1 cellular context compared by ENCODE assay signal in the genomic region with DNA sequence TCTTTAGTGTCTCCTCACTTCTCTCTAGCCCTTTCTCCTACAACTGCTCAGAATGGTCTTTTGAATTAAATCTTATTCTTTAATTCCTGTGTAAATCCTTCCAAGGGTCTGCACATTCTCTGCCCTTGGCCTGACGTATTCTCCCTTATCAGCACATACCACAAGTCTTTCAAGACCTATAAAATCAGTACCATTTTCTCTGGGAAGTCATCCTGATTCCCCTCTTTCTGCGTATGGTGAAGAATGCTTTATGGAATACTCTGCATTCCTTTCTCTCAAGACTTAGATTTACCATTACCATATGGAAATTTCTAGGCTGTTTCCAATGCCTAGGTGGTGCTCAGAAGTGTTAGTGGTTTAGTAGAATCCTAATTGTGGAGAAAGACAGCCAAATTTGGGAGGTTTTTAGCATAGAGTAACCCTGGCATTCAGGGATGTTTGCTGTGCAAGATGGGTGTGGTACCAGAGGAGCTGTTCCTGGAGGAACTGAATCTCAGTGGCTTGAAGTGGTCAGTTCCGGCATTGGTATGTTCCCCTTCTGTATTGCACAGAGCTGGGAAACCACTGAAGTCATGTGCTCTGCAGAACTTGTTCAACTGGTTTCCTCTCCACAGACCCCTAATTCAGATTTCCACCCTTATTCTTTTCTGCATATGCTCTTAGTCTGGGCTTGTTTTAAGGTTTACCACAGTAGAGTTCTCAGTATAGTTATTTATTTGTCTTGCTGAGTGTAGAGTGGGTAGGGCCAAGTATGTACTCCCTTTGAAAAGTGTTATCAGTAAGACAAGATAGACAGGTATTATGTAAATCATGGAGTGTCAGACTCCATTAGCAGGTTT.
TF ChIP-seq lines count a peak whose summit lies in the region.

No MANE protein-coding gene starts in this region.

TF ChIP-seq in GM12878, 131 proteins besides CTCF, POLR2A, EP300 and RAD21 (continued from another document and continues in another):
- TF ChIP-seq, protein P1, sequence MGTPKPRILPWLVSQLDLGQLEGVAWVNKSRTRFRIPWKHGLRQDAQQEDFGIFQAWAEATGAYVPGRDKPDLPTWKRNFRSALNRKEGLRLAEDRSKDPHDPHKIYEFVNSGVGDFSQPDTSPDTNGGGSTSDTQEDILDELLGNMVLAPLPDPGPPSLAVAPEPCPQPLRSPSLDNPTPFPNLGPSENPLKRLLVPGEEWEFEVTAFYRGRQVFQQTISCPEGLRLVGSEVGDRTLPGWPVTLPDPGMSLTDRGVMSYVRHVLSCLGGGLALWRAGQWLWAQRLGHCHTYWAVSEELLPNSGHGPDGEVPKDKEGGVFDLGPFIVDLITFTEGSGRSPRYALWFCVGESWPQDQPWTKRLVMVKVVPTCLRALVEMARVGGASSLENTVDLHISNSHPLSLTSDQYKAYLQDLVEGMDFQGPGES (IDR thresholded peaks at IDR 0.05), result no peak
- TF ChIP-seq, protein P2, sequence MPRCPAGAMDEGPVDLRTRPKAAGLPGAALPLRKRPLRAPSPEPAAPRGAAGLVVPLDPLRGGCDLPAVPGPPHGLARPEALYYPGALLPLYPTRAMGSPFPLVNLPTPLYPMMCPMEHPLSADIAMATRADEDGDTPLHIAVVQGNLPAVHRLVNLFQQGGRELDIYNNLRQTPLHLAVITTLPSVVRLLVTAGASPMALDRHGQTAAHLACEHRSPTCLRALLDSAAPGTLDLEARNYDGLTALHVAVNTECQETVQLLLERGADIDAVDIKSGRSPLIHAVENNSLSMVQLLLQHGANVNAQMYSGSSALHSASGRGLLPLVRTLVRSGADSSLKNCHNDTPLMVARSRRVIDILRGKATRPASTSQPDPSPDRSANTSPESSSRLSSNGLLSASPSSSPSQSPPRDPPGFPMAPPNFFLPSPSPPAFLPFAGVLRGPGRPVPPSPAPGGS (IDR thresholded peaks at IDR 0.05; ENCODE audit: borderline replicate concordance, insufficient read depth, low read depth, low read length, poor library complexity, severe bottlenecking), result no peak
- TF ChIP-seq PML (IDR thresholded peaks at IDR 0.05; ENCODE audit: low read length), result no peak
- TF ChIP-seq JUNB (IDR thresholded peaks at IDR 0.05), result no peak
- 0 out of 2 replicates have a peak, but pooled peaks have one; percentile 19 for TF ChIP-seq CREB1 (IDR thresholded peaks at IDR 0.05; ENCODE audit: low read depth)
- no peak for TF ChIP-seq POLR2AphosphoS5 (IDR thresholded peaks at IDR 0.05; ENCODE audit: low read length)
- TF ChIP-seq, protein P3, sequence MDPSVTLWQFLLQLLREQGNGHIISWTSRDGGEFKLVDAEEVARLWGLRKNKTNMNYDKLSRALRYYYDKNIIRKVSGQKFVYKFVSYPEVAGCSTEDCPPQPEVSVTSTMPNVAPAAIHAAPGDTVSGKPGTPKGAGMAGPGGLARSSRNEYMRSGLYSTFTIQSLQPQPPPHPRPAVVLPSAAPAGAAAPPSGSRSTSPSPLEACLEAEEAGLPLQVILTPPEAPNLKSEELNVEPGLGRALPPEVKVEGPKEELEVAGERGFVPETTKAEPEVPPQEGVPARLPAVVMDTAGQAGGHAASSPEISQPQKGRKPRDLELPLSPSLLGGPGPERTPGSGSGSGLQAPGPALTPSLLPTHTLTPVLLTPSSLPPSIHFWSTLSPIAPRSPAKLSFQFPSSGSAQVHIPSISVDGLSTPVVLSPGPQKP (IDR thresholded peaks at IDR 0.05; ENCODE audit: low read depth, low read length), result no peak
- no peak for TF ChIP-seq TBL1XR1 (IDR thresholded peaks at IDR 0.05; ENCODE audit: low read depth, low read length)
- TF ChIP-seq, protein P4, sequence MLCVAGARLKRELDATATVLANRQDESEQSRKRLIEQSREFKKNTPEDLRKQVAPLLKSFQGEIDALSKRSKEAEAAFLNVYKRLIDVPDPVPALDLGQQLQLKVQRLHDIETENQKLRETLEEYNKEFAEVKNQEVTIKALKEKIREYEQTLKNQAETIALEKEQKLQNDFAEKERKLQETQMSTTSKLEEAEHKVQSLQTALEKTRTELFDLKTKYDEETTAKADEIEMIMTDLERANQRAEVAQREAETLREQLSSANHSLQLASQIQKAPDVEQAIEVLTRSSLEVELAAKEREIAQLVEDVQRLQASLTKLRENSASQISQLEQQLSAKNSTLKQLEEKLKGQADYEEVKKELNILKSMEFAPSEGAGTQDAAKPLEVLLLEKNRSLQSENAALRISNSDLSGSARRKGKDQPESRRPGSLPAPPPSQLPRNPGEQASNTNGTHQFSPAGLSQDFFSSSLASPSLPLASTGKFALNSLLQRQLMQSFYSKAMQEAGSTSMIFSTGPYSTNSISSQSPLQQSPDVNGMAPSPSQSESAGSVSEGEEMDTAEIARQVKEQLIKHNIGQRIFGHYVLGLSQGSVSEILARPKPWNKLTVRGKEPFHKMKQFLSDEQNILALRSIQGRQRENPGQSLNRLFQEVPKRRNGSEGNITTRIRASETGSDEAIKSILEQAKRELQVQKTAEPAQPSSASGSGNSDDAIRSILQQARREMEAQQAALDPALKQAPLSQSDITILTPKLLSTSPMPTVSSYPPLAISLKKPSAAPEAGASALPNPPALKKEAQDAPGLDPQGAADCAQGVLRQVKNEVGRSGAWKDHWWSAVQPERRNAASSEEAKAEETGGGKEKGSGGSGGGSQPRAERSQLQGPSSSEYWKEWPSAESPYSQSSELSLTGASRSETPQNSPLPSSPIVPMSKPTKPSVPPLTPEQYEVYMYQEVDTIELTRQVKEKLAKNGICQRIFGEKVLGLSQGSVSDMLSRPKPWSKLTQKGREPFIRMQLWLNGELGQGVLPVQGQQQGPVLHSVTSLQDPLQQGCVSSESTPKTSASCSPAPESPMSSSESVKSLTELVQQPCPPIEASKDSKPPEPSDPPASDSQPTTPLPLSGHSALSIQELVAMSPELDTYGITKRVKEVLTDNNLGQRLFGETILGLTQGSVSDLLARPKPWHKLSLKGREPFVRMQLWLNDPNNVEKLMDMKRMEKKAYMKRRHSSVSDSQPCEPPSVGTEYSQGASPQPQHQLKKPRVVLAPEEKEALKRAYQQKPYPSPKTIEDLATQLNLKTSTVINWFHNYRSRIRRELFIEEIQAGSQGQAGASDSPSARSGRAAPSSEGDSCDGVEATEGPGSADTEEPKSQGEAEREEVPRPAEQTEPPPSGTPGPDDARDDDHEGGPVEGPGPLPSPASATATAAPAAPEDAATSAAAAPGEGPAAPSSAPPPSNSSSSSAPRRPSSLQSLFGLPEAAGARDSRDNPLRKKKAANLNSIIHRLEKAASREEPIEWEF (IDR thresholded peaks at IDR 0.05; ENCODE audit: insufficient replicate concordance, low read depth, low read length), result no peak
- no peak for TF ChIP-seq TAF1 (IDR thresholded peaks at IDR 0.05; ENCODE audit: borderline replicate concordance, low read depth, low read length)
- no peak for TF ChIP-seq CHD4 (IDR thresholded peaks at IDR 0.05)
- TF ChIP-seq CEBPB (IDR thresholded peaks at IDR 0.05; ENCODE audit: borderline replicate concordance in 1 of 2, low read depth in 2 of 2, low read length in 2 of 2), result no peak
- TF ChIP-seq MYC (IDR thresholded peaks at IDR 0.05; ENCODE audit: insufficient read depth, insufficient read length, insufficient replicate concordance, low read length, severe bottlenecking), result no peak
- TF ChIP-seq POU2F2 (IDR thresholded peaks at IDR 0.05; ENCODE audit: borderline replicate concordance, low read depth, low read length), result no peak
- TF ChIP-seq TCF3 (IDR thresholded peaks at IDR 0.05; ENCODE audit: borderline replicate concordance, insufficient read depth, low read depth, low read length), result no peak
- TF ChIP-seq SP1 (IDR thresholded peaks at IDR 0.05; ENCODE audit: low read depth, low read length), result no peak
- no peak for TF ChIP-seq NFXL1 (IDR thresholded peaks at IDR 0.05; ENCODE audit: borderline replicate concordance)
- no peak for TF ChIP-seq BRCA1 (IDR thresholded peaks at IDR 0.05; ENCODE audit: low read depth, low read length)
- TF ChIP-seq ZBED1 (IDR thresholded peaks at IDR 0.05; ENCODE audit: borderline replicate concordance), result no peak
- no peak for TF ChIP-seq FOXK2 (IDR thresholded peaks at IDR 0.05)
- TF ChIP-seq KAT2A (conservative IDR thresholded peaks at IDR 0.05; ENCODE audit: control insufficient read depth, low read depth, low read length), result no peak
- TF ChIP-seq, protein P5, sequence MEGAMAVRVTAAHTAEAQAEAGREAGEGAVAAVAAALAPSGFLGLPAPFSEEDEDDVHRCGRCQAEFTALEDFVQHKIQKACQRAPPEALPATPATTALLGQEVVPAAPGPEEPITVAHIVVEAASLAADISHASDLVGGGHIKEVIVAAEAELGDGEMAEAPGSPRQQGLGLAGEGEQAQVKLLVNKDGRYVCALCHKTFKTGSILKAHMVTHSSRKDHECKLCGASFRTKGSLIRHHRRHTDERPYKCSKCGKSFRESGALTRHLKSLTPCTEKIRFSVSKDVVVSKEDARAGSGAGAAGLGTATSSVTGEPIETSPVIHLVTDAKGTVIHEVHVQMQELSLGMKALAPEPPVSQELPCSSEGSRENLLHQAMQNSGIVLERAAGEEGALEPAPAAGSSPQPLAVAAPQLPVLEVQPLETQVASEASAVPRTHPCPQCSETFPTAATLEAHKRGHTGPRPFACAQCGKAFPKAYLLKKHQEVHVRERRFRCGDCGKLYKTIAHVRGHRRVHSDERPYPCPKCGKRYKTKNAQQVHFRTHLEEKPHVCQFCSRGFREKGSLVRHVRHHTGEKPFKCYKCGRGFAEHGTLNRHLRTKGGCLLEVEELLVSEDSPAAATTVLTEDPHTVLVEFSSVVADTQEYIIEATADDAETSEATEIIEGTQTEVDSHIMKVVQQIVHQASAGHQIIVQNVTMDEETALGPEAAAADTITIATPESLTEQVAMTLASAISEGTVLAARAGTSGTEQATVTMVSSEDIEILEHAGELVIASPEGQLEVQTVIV (IDR thresholded peaks at IDR 0.05; ENCODE audit: borderline replicate concordance, partially characterized antibody), result no peak
- no peak for TF ChIP-seq SREBF2 (IDR thresholded peaks at IDR 0.05; ENCODE audit: low read length)
- TF ChIP-seq, protein P6, sequence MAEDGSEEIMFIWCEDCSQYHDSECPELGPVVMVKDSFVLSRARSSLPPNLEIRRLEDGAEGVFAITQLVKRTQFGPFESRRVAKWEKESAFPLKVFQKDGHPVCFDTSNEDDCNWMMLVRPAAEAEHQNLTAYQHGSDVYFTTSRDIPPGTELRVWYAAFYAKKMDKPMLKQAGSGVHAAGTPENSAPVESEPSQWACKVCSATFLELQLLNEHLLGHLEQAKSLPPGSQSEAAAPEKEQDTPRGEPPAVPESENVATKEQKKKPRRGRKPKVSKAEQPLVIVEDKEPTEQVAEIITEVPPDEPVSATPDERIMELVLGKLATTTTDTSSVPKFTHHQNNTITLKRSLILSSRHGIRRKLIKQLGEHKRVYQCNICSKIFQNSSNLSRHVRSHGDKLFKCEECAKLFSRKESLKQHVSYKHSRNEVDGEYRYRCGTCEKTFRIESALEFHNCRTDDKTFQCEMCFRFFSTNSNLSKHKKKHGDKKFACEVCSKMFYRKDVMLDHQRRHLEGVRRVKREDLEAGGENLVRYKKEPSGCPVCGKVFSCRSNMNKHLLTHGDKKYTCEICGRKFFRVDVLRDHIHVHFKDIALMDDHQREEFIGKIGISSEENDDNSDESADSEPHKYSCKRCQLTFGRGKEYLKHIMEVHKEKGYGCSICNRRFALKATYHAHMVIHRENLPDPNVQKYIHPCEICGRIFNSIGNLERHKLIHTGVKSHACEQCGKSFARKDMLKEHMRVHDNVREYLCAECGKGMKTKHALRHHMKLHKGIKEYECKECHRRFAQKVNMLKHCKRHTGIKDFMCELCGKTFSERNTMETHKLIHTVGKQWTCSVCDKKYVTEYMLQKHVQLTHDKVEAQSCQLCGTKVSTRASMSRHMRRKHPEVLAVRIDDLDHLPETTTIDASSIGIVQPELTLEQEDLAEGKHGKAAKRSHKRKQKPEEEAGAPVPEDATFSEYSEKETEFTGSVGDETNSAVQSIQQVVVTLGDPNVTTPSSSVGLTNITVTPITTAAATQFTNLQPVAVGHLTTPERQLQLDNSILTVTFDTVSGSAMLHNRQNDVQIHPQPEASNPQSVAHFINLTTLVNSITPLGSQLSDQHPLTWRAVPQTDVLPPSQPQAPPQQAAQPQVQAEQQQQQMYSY (CRISPR knock-in tag; IDR thresholded peaks at IDR 0.05), result no peak
- 0 out of 2 replicates have a peak, but pooled peaks have one; percentile 33 for TF ChIP-seq ATF7 (IDR thresholded peaks at IDR 0.05; ENCODE audit: low read depth)
- no peak for TF ChIP-seq WRNIP1 (IDR thresholded peaks at IDR 0.05; ENCODE audit: borderline replicate concordance, low read depth, low read length)
- no peak for TF ChIP-seq ZSCAN29 (IDR thresholded peaks at IDR 0.05)
- TF ChIP-seq, protein P7, sequence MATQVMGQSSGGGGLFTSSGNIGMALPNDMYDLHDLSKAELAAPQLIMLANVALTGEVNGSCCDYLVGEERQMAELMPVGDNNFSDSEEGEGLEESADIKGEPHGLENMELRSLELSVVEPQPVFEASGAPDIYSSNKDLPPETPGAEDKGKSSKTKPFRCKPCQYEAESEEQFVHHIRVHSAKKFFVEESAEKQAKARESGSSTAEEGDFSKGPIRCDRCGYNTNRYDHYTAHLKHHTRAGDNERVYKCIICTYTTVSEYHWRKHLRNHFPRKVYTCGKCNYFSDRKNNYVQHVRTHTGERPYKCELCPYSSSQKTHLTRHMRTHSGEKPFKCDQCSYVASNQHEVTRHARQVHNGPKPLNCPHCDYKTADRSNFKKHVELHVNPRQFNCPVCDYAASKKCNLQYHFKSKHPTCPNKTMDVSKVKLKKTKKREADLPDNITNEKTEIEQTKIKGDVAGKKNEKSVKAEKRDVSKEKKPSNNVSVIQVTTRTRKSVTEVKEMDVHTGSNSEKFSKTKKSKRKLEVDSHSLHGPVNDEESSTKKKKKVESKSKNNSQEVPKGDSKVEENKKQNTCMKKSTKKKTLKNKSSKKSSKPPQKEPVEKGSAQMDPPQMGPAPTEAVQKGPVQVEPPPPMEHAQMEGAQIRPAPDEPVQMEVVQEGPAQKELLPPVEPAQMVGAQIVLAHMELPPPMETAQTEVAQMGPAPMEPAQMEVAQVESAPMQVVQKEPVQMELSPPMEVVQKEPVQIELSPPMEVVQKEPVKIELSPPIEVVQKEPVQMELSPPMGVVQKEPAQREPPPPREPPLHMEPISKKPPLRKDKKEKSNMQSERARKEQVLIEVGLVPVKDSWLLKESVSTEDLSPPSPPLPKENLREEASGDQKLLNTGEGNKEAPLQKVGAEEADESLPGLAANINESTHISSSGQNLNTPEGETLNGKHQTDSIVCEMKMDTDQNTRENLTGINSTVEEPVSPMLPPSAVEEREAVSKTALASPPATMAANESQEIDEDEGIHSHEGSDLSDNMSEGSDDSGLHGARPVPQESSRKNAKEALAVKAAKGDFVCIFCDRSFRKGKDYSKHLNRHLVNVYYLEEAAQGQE (IDR thresholded peaks at IDR 0.05; ENCODE audit: low read depth, low read length), result no peak
- TF ChIP-seq EZH2 (IDR thresholded peaks at IDR 0.05; ENCODE audit: borderline replicate concordance, control insufficient read depth, low read depth, low read length), result no peak
- TF ChIP-seq, protein P8, sequence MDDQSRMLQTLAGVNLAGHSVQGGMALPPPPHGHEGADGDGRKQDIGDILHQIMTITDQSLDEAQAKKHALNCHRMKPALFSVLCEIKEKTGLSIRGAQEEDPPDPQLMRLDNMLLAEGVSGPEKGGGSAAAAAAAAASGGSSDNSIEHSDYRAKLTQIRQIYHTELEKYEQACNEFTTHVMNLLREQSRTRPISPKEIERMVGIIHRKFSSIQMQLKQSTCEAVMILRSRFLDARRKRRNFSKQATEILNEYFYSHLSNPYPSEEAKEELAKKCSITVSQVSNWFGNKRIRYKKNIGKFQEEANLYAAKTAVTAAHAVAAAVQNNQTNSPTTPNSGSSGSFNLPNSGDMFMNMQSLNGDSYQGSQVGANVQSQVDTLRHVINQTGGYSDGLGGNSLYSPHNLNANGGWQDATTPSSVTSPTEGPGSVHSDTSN (IDR thresholded peaks at IDR 0.05; ENCODE audit: insufficient replicate concordance, low read depth, low read length), result no peak
